ENCODE assay signal across 1 cellular context in genomic region chr7:36280840-36281812, GRCh38.
A peak's percentile ranks its signal among the peaks of the same experiment; 100 is the strongest.
TF ChIP-seq lines count a peak whose summit lies in the region.

No MANE protein-coding gene starts in this region.

TF ChIP-seq in K562, 482 proteins besides CTCF, POLR2A, EP300 and RAD21 (continued from another document):
- TF ChIP-seq VEZF1 (CRISPR knock-in tag; IDR thresholded peaks at IDR 0.05): no peak
- TF ChIP-seq MAX (CRISPR knock-in tag; IDR thresholded peaks at IDR 0.05): no peak
- TF ChIP-seq ESRRB (CRISPR knock-in tag; IDR thresholded peaks at IDR 0.05; ENCODE audit: borderline replicate concordance): no peak
- peak; percentile 80 for TF ChIP-seq FOSL1 (tag; conservative IDR thresholded peaks at IDR 0.05)
- TF ChIP-seq FOXJ2 (tag; IDR thresholded peaks at IDR 0.05): no peak
- TF ChIP-seq, protein P1, sequence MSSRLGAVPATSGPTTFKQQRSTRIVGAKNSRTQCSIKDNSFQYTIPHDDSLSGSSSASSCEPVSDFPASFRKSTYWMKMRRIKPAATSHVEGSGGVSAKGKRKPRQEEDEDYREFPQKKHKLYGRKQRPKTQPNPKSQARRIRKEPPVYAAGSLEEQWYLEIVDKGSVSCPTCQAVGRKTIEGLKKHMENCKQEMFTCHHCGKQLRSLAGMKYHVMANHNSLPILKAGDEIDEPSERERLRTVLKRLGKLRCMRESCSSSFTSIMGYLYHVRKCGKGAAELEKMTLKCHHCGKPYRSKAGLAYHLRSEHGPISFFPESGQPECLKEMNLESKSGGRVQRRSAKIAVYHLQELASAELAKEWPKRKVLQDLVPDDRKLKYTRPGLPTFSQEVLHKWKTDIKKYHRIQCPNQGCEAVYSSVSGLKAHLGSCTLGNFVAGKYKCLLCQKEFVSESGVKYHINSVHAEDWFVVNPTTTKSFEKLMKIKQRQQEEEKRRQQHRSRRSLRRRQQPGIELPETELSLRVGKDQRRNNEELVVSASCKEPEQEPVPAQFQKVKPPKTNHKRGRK (tag; IDR thresholded peaks at IDR 0.05): peak; percentile 77
- no peak for TF ChIP-seq ZBTB49 (CRISPR knock-in tag; IDR thresholded peaks at IDR 0.05; ENCODE audit: borderline replicate concordance)
- no peak for TF ChIP-seq FOXK1 (CRISPR knock-in tag; IDR thresholded peaks at IDR 0.05; ENCODE audit: borderline replicate concordance)
- no peak for TF ChIP-seq HBP1 (CRISPR knock-in tag; IDR thresholded peaks at IDR 0.05)
- no peak for TF ChIP-seq MXD1 (CRISPR knock-in tag; IDR thresholded peaks at IDR 0.05; ENCODE audit: borderline replicate concordance, poor library complexity, severe bottlenecking)
- TF ChIP-seq ZNF398 (CRISPR knock-in tag; IDR thresholded peaks at IDR 0.05): no peak
- TF ChIP-seq, protein P2, sequence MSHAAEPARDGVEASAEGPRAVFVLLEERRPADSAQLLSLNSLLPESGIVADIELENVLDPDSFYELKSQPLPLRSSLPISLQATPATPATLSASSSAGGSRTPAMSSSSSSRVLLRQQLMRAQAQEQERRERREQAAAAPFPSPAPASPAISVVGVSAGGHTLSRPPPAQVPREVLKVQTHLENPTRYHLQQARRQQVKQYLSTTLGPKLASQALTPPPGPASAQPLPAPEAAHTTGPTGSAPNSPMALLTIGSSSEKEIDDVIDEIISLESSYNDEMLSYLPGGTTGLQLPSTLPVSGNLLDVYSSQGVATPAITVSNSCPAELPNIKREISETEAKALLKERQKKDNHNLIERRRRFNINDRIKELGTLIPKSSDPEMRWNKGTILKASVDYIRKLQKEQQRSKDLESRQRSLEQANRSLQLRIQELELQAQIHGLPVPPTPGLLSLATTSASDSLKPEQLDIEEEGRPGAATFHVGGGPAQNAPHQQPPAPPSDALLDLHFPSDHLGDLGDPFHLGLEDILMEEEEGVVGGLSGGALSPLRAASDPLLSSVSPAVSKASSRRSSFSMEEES (CRISPR knock-in tag; IDR thresholded peaks at IDR 0.05): no peak
